In the genomic region with DNA sequence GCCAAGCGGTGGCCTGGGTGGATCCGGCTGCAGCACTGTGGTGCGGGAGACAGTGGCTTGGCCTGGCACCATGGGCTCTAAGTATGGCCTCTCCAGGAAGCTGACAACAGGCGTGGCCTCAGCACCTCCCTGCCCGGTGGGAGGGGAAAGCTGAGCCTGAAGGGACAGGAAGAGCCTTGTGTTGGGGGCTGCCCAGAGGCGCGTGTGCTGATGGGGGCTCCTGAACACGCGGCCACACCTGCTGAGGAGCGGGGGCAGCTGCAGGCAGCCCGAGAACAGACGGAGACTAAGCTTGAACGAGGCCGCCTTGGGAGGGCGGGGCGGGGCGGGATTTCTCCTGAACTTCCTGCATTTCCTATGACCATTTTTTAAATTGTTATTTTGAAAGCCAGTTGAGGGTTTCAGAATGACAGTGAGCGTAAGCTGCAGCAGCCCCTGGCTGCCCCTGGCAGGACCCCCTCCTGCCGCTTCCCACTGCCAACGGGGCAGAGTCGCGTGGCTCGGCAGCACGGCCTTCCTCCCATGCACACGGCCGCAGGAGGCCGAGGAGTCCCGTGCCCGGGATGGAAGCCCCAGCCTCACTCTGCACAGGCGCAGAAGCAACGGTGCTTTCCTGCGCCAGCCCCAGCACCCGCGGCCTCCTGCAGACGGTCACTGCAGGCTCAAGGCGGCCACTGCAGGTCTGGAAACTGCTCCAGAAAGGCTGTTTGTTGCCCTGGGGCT, we compare ENCODE assay signal across 1 cellular context.
TF ChIP-seq lines count a peak whose summit lies in the region.

No MANE protein-coding gene starts in this region.

TF ChIP-seq in PFSK-1, 5 proteins besides CTCF, POLR2A, EP300 and RAD21 (continued from another document):
- TF ChIP-seq, protein P1, sequence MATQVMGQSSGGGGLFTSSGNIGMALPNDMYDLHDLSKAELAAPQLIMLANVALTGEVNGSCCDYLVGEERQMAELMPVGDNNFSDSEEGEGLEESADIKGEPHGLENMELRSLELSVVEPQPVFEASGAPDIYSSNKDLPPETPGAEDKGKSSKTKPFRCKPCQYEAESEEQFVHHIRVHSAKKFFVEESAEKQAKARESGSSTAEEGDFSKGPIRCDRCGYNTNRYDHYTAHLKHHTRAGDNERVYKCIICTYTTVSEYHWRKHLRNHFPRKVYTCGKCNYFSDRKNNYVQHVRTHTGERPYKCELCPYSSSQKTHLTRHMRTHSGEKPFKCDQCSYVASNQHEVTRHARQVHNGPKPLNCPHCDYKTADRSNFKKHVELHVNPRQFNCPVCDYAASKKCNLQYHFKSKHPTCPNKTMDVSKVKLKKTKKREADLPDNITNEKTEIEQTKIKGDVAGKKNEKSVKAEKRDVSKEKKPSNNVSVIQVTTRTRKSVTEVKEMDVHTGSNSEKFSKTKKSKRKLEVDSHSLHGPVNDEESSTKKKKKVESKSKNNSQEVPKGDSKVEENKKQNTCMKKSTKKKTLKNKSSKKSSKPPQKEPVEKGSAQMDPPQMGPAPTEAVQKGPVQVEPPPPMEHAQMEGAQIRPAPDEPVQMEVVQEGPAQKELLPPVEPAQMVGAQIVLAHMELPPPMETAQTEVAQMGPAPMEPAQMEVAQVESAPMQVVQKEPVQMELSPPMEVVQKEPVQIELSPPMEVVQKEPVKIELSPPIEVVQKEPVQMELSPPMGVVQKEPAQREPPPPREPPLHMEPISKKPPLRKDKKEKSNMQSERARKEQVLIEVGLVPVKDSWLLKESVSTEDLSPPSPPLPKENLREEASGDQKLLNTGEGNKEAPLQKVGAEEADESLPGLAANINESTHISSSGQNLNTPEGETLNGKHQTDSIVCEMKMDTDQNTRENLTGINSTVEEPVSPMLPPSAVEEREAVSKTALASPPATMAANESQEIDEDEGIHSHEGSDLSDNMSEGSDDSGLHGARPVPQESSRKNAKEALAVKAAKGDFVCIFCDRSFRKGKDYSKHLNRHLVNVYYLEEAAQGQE (IDR thresholded peaks at IDR 0.05; ENCODE audit: insufficient read depth in 1 of 2, low read depth in 2 of 2, low read length in 2 of 2): no peak
- TF ChIP-seq FOXP2 (optimal IDR thresholded peaks at IDR 0.05; ENCODE audit: borderline replicate concordance, extremely low read depth, extremely low read length, insufficient read depth) (peak; percentile 46), TAF1 (IDR thresholded peaks at IDR 0.05; ENCODE audit: borderline replicate concordance, insufficient read depth, low read length) (no peak)
